28 cellular contexts compared by ENCODE assay signal in the genomic region with DNA sequence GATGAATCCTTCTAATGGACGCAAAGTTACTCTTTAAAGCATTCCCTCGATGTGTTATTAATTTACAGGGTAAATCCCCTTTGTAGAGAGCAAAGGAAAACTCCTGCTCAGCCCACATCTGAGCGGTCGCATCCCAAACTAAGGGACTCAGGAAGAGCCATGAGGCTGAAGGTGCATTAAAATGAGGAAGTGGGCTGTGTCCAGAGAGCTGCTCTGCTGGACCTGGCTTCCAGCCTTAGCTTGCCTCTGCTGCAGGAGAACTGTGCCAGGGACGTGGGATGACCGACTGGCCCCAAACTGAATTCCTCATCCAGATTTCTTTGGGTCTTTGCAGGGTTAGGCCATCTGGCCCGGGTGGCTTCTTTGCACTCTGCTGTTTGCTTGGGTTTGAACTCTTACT.
"Had no signal": no experiment of that assay in that cellular context is flagged by ENCODE, and none has a peak within 500 bp of the region (broad histone marks: within the 10 kb centered on the region; RNA-seq: fewer than 3 reads in every experiment).

No MANE protein-coding gene starts in this region.

- ATAC-seq: esophagus mucosa; gastrocnemius medialis; left lobe of liver; mucosa of descending colon; right lobe of liver; stimulated activated naive CD8-positive, alpha-beta T cell treated with anti-CD3 and anti-CD28 coated beads, Interleukin-15, amount 100 ng/mL, for 72 hours; upper lobe of right lung had no signal

- H3K4me3 ChIP-seq: dorsolateral prefrontal cortex, gastrocnemius medialis, mucosa of descending colon, neural progenitor cell, right lobe of liver, suprapubic skin, transverse colon, upper lobe of right lung, uterus had no signal

- H3K27ac ChIP-seq: dorsolateral prefrontal cortex, epithelial cell of prostate, gastrocnemius medialis, parathyroid adenoma, right lobe of liver, suprapubic skin, transverse colon, upper lobe of right lung, uterus had no signal

- H3K36me3 Mint-ChIP-seq: natural killer cell treated with Interleukin-12 subunit alpha and Interleukin-12 subunit beta and Interleukin-15 and Interleukin-18, amount 100 ng/mL, for 72 hours had no signal

- H3K27me3 ChIP-seq: dorsolateral prefrontal cortex, gastrocnemius medialis, neural progenitor cell, right lobe of liver, suprapubic skin, transverse colon, upper lobe of right lung, uterus had no signal

- H3K27me3 Mint-ChIP-seq: naive B cell; natural killer cell treated with Interleukin-12 subunit alpha and Interleukin-12 subunit beta and Interleukin-15 and Interleukin-18, amount 100 ng/mL, for 72 hours; progenitor cell of endocrine pancreas; stimulated activated naive CD8-positive, alpha-beta T cell treated with anti-CD3 and anti-CD28 coated beads, Interleukin-15, amount 100 ng/mL, for 72 hours had no signal

- DNase-seq: dorsolateral prefrontal cortex; effector CD4-positive, alpha-beta T cell; endodermal cell; foreskin fibroblast; gastrocnemius medialis; head of caudate nucleus; mesenchymal stem cell; mucosa of descending colon; naive B cell; right lobe of liver; small intestine; stimulated activated CD4-positive, alpha-beta T cell treated with anti-CD3 and anti-CD28 coated beads, Interleukin-15, amount 100 ng/mL, for 24 hours; stimulated activated CD4-positive, alpha-beta T cell treated with anti-CD3 and anti-CD28 coated beads, Interleukin-2, amount 100 ng/mL, for 48 hours; stimulated activated naive CD4-positive, alpha-beta T cell; stimulated activated naive CD8-positive, alpha-beta T cell treated with anti-CD3 and anti-CD28 coated beads, Interleukin-15, amount 100 ng/mL, for 72 hours; transverse colon; upper lobe of right lung; uterus had no signal

- H2AFZ ChIP-seq: neural progenitor cell, parathyroid adenoma had no signal

- H3K4me1 ChIP-seq: gastrocnemius medialis, parathyroid adenoma, right lobe of liver, suprapubic skin, transverse colon, upper lobe of right lung had no signal

- H3K4me2 ChIP-seq: neural progenitor cell had no signal

- H3K9me3 ChIP-seq: gastrocnemius medialis, mucosa of descending colon, right lobe of liver, suprapubic skin, transverse colon, upper lobe of right lung, uterus had no signal

- H3K27ac Mint-ChIP-seq: endodermal cell; mesothelial cell of epicardium; naive B cell; neural progenitor cell; stimulated activated naive CD8-positive, alpha-beta T cell treated with anti-CD3 and anti-CD28 coated beads, Interleukin-15, amount 100 ng/mL, for 72 hours had no signal

- H3K36me3 ChIP-seq: gastrocnemius medialis, neural progenitor cell, uterus had no signal

- FAIRE-seq: keratinocyte, small intestine had no signal

- H3K4me3 Mint-ChIP-seq: endodermal cell; mesothelial cell of epicardium; naive B cell; natural killer cell treated with Interleukin-12 subunit alpha and Interleukin-12 subunit beta and Interleukin-15 and Interleukin-18, amount 100 ng/mL, for 72 hours; neural progenitor cell; stimulated activated naive CD8-positive, alpha-beta T cell treated with anti-CD3 and anti-CD28 coated beads, Interleukin-15, amount 100 ng/mL, for 72 hours had no signal

- H3K9ac ChIP-seq: neural progenitor cell, parathyroid adenoma had no signal

- H3K9me3 Mint-ChIP-seq: endodermal cell; mesothelial cell of epicardium; naive B cell; natural killer cell treated with Interleukin-12 subunit alpha and Interleukin-12 subunit beta and Interleukin-15 and Interleukin-18, amount 100 ng/mL, for 72 hours; neural progenitor cell; stimulated activated naive CD8-positive, alpha-beta T cell treated with anti-CD3 and anti-CD28 coated beads, Interleukin-15, amount 100 ng/mL, for 72 hours had no signal

- H3K4me1 Mint-ChIP-seq: mesothelial cell of epicardium; stimulated activated naive CD8-positive, alpha-beta T cell treated with anti-CD3 and anti-CD28 coated beads, Interleukin-15, amount 100 ng/mL, for 72 hours had no signal

- H3K79me2 ChIP-seq: parathyroid adenoma had no signal
